Comparison of ENCODE assay signal across 8 cellular contexts in genomic region chr5:127229185-127229889, GRCh38.
DNase-seq lines count a peak whose midpoint lies in the region; ATAC-seq and TF ChIP-seq lines count a peak whose summit lies in the region.

No MANE protein-coding gene starts in this region.

- H3K27ac Mint-ChIP-seq in neural progenitor cell = no peak overlapping the region

- TF ChIP-seq POLR2A in suprapubic skin (IDR thresholded peaks at IDR 0.05) = no peak

- H3K4me2 ChIP-seq in OCI-LY1 (ENCODE audit: low read length) (peak overlapping the region; percentile 83), neural progenitor cell (peak overlapping the region; percentile 73)

- no peaks in the 10 kb centered on the region for H3K9me3 Mint-ChIP-seq in neural progenitor cell

- peak; percentile 80 for ATAC-seq in HG02973 (IDR thresholded peaks at IDR 0.05; ENCODE audit: unreplicated experiment)
- peak; percentile 84 for ATAC-seq in foreskin keratinocyte

- TF ChIP-seq CTCF in OCI-LY1 (IDR thresholded peaks at IDR 0.05; ENCODE audit: low read length) (no peak), foreskin keratinocyte (conservative IDR thresholded peaks at IDR 0.05) (no peak), neural progenitor cell (IDR thresholded peaks at IDR 0.05) (no peak), suprapubic skin (IDR thresholded peaks at IDR 0.05) (no peak)

- peaks cover 7% of the 10 kb centered on the region for H3K27me3 Mint-ChIP-seq in neural progenitor cell (ENCODE audit: insufficient read depth, low read depth)

- DNase-seq in NCI-H2171 treated with DMSO at 0.1 percent for 48 hours (lab: John Stamatoyannopoulos, UW) (peak; percentile 43), NCI-H2171 (lab: John Stamatoyannopoulos, UW) (no peak), foreskin keratinocyte (peak in 1 of 2 donors; percentile 37), neural progenitor cell (ENCODE audit: low spot score) (peak; percentile 50), suprapubic skin (ENCODE audit: low spot score in 2 of 2) (peak; percentile 72 to 86)
- peak; percentile 44 for DNase-seq in activated effector memory CD4-positive, alpha-beta T cell treated with Interleukin-2 at 50 U/mL for 16 hours

- H2AFZ ChIP-seq in OCI-LY1 (ENCODE audit: low read length) (no peak overlapping the region), neural progenitor cell (replicated peaks) (peak overlapping the region; percentile 87)

- no peaks in the 10 kb centered on the region for H3K36me3 Mint-ChIP-seq in neural progenitor cell

- H3K9me2 ChIP-seq in OCI-LY1 (ENCODE audit: low read depth, low read length) = no peaks in the 10 kb centered on the region

- no peaks in the 10 kb centered on the region for H3K36me3 ChIP-seq in OCI-LY1 (ENCODE audit: insufficient read depth, low read length)
- no peaks in the 10 kb centered on the region for H3K36me3 ChIP-seq in neural progenitor cell
- H3K36me3 ChIP-seq in suprapubic skin = no peaks in the 10 kb centered on the region

- peaks cover 7% of the 10 kb centered on the region for H3K4me1 ChIP-seq in OCI-LY1 (ENCODE audit: insufficient read depth, low read length, severe bottlenecking)
- peaks cover 8% of the 10 kb centered on the region for H3K4me1 ChIP-seq in foreskin keratinocyte
- H3K4me1 ChIP-seq in neural progenitor cell = peaks cover 2% of the 10 kb centered on the region
- peaks cover 9% of the 10 kb centered on the region for H3K4me1 ChIP-seq in suprapubic skin

- peak overlapping the region; percentile 49 for H3K4me3 Mint-ChIP-seq in neural progenitor cell

- WGBS in suprapubic skin = 1% methylated on average over 55 of the region's 61 CpGs

- H3K27me3 ChIP-seq in OCI-LY1 (ENCODE audit: insufficient read depth, low read length) (no peaks in the 10 kb centered on the region), foreskin keratinocyte (peaks cover 15% of the 10 kb centered on the region), neural progenitor cell (peaks cover 33% of the 10 kb centered on the region), suprapubic skin (no peaks in the 10 kb centered on the region)

- H3K27ac ChIP-seq in OCI-LY1 (ENCODE audit: low read depth, low read length, poor library complexity, severe bottlenecking) (no peak overlapping the region), foreskin keratinocyte (no peak overlapping the region), neural progenitor cell (no peak overlapping the region), suprapubic skin (peak overlapping the region; percentile 76)

- peak overlapping the region; percentile 47; the same call in 1 of the 2 replicates for H3K9ac ChIP-seq in OCI-LY1 (ENCODE audit: low read length)
- H3K9ac ChIP-seq in neural progenitor cell = no peak overlapping the region

- no peak for TF ChIP-seq EP300 in suprapubic skin (IDR thresholded peaks at IDR 0.05)

- H3K4me1 Mint-ChIP-seq in neural progenitor cell = peaks cover 2% of the 10 kb centered on the region

- H3K9me3 ChIP-seq in OCI-LY1 (ENCODE audit: low read length) = no peaks in the 10 kb centered on the region
- H3K9me3 ChIP-seq in neural progenitor cell (ENCODE audit: low read depth) = no peaks in the 10 kb centered on the region
- H3K9me3 ChIP-seq in suprapubic skin = no peaks in the 10 kb centered on the region

- H3K4me3 ChIP-seq in OCI-LY1 (ENCODE audit: low read depth, low read length, poor library complexity, severe bottlenecking) = peak overlapping the region; percentile 59
- H3K4me3 ChIP-seq in neural progenitor cell = peak overlapping the region; percentile 39
- peak overlapping the region; percentile 60 for H3K4me3 ChIP-seq in suprapubic skin

- no peaks in the 10 kb centered on the region for H3F3A ChIP-seq in OCI-LY1 (ENCODE audit: insufficient read depth, low read length)
- H3F3A ChIP-seq in neural progenitor cell (ENCODE audit: low read depth) = no peaks in the 10 kb centered on the region

- no peaks in the 10 kb centered on the region for H3K79me2 ChIP-seq in OCI-LY1 (ENCODE audit: insufficient read depth, low read length)
- H3K79me2 ChIP-seq in neural progenitor cell (ENCODE audit: low read depth) = no peaks in the 10 kb centered on the region

- H4K20me1 ChIP-seq in OCI-LY1 (ENCODE audit: insufficient read depth, low read length) (no peaks in the 10 kb centered on the region), neural progenitor cell (ENCODE audit: low read depth) (no peaks in the 10 kb centered on the region)
